ENCODE assay signal across 18 cellular contexts in the genomic region with DNA sequence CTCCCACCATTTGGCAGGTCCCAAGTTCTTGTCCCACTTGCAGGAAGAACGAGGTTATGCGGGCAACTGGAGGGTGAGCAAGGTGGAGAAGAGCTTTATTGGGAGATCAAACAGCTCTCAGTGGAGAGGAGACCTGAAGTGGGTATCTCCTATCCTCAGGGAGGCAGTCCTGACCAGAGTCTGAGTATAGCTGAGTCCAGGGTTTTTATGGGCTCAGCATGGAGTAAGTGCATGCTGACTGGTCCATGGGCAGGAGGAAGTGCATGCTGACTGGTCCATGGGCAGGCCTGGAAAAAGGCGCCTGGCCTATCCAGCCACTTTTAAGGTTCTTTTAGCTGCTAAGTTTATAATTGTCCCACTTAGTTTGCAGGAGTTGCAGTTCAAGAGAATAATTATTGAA.
"Had no signal": no experiment of that assay in that cellular context is flagged by ENCODE, and none has a peak within 500 bp of the region (broad histone marks: within the 10 kb centered on the region; RNA-seq: fewer than 3 reads in every experiment).

No MANE protein-coding gene starts in this region.

- H3K27me3 ChIP-seq: upper lobe of right lung had no signal

- H3K27ac ChIP-seq: coronary artery, lower lobe of right lung, parathyroid adenoma, thoracic aorta, upper lobe of right lung had no signal

- H3K4me3 Mint-ChIP-seq: activated CD4-positive, alpha-beta T cell treated with anti-CD3 and anti-CD28 coated beads, Interleukin-2, amount 10 ng/mL, durations not matched to agents 24 days and 14 days; activated CD8-positive, alpha-beta T cell treated with anti-CD3 and anti-CD28 coated beads for 36 hours; activated naive CD8-positive, alpha-beta T cell treated with anti-CD3 and anti-CD28 coated beads for 36 hours; activated T-helper 17 cell treated with anti-CD3 and anti-CD28 coated beads, Interleukin-2, amount 50 U/mL, for 72 hours; mesothelial cell of epicardium; nephron; stimulated activated naive B cell treated with anti-CD40 and anti-IgM and Interleukin-4, amounts not matched to agents 10 μg/mL and 1 μg/mL and 100 μg/mL, for 72 hours had no signal

- H3K27ac Mint-ChIP-seq: activated CD4-positive, alpha-beta T cell treated with anti-CD3 and anti-CD28 coated beads, Interleukin-2, amount 10 ng/mL, durations not matched to agents 24 days and 14 days; activated CD8-positive, alpha-beta T cell treated with anti-CD3 and anti-CD28 coated beads for 36 hours; activated naive CD8-positive, alpha-beta T cell treated with anti-CD3 and anti-CD28 coated beads for 36 hours; activated T-helper 17 cell treated with anti-CD3 and anti-CD28 coated beads, Interleukin-2, amount 50 U/mL, for 72 hours; mesothelial cell of epicardium; stimulated activated naive B cell treated with anti-CD40 and anti-IgM and Interleukin-4, amounts not matched to agents 10 μg/mL and 1 μg/mL and 100 μg/mL, for 72 hours had no signal

- H3K27me3 Mint-ChIP-seq: activated CD8-positive, alpha-beta T cell treated with anti-CD3 and anti-CD28 coated beads for 36 hours; activated naive CD8-positive, alpha-beta T cell treated with anti-CD3 and anti-CD28 coated beads for 36 hours; stimulated activated naive B cell treated with anti-CD40 and anti-IgM and Interleukin-4, amounts not matched to agents 10 μg/mL and 1 μg/mL and 100 μg/mL, for 72 hours had no signal

- H3K79me2 ChIP-seq: parathyroid adenoma had no signal

- H3K36me3 ChIP-seq: lower lobe of right lung, thoracic aorta, upper lobe of right lung had no signal

- H3K4me3 ChIP-seq: coronary artery, lower lobe of right lung, thoracic aorta, upper lobe of right lung had no signal

- H3K4me1 ChIP-seq: parathyroid adenoma had no signal

- H3K9me3 ChIP-seq: lower lobe of right lung, thoracic aorta, upper lobe of right lung had no signal

- H3K9ac ChIP-seq: parathyroid adenoma had no signal

- H3K9me3 Mint-ChIP-seq: activated CD8-positive, alpha-beta T cell treated with anti-CD3 and anti-CD28 coated beads for 36 hours; activated T-helper 17 cell treated with anti-CD3 and anti-CD28 coated beads, Interleukin-2, amount 50 U/mL, for 72 hours had no signal

- DNase-seq: activated CD4-positive, alpha-beta T cell treated with anti-CD3 and anti-CD28 coated beads, Interleukin-2, amount 10 ng/mL, durations not matched to agents 24 days and 14 days; activated CD8-positive, alpha-beta T cell treated with anti-CD3 and anti-CD28 coated beads for 36 hours; activated naive CD4-positive, alpha-beta T cell; activated naive CD8-positive, alpha-beta T cell treated with anti-CD3 and anti-CD28 coated beads for 36 hours; activated T-cell treated with anti-CD3 and anti-CD28 coated beads, Interleukin-2, amount 50 U/mL, for 1 hour; central memory CD4-positive, alpha-beta T cell; erythroblast; lower lobe of right lung; stimulated activated naive B cell treated with anti-CD40 and anti-IgM and Interleukin-4, amounts not matched to agents 10 μg/mL and 1 μg/mL and 100 μg/mL, for 72 hours; T-helper 1 cell; T-helper 9 cell; upper lobe of right lung had no signal

- H2AFZ ChIP-seq: parathyroid adenoma had no signal
